Comparison of ENCODE assay signal across 8 cellular contexts in the genomic region with DNA sequence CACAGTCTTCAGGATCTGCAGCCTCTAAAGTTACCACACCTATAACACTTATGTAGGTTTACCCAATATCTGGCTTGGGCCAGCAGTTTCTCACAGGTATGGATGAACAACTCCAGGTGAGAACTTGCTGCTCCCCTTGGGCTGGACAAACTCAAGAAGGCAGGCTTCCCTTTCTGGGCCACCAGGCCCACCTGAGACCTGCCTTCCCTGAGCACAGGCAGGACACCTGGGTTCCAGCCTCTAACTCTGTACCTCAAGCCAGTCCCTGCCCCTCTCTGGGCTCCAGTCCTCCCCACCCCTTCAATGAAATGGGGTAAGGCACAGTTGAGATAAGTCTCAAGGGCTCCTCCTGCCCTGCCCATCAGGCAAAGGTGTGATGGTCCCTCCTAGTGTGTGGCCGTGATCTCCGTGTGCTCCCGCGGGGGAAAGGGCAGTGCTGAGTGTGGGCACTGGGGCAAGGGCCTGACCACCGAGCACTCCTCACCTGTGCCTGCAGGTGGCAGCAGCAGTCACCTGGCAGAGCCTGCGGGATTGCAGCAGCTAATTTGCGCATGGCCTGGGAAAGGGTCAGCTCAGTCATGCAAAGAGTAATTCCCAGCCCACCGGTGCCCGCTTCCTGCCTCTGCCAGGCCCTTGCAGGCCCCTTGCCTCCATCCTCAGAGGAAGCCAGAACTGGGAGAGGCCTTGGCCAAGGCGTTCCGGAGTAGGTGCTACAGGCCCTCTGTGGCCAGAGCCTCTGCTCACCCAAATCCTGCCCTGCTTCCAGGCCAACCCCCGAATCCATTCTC. TPM values are rescaled to one million over a fixed set of nuclear protein-coding genes. Genes with fewer than 3 reads are reported as not detected.
DNase-seq lines count a peak whose midpoint lies in the region; ATAC-seq and TF ChIP-seq lines count a peak whose summit lies in the region.

No MANE protein-coding gene starts in this region.

- WGBS in body of pancreas, 2 donors = 14 to 18% methylated on average over 7 to 12 of the region's 12 CpGs

- H3K4me2 ChIP-seq in OCI-LY3 (ENCODE audit: low read length) = no peak overlapping the region; the same call in 1 of the 2 replicates

- no peak overlapping the region for H3K27ac ChIP-seq in OCI-LY3 (ENCODE audit: low read length)
- H3K27ac ChIP-seq in body of pancreas = no peak overlapping the region

- peaks cover 4% of the 10 kb centered on the region; the same call in 1 of the 2 replicates for H3K9me3 ChIP-seq in OCI-LY3 (ENCODE audit: insufficient read depth, low read length)
- no peaks in the 10 kb centered on the region for H3K9me3 ChIP-seq in body of pancreas

- no peak overlapping the region for H3K9ac ChIP-seq in OCI-LY3 (ENCODE audit: low read length)

- TF ChIP-seq CTCF in OCI-LY3 (IDR thresholded peaks at IDR 0.05; ENCODE audit: low read depth, low read length) (peak; percentile 79), body of pancreas (IDR thresholded peaks at IDR 0.05) (peak; percentile 79 to 96 (median 92))

- H3K4me1 Mint-ChIP-seq in stimulated activated effector memory CD8-positive, alpha-beta T cell treated with anti-CD3 and anti-CD28 coated beads, Interleukin-12 subunit alpha, Interleukin-12 subunit beta, amount 100 ng/mL, for 72 hours = peaks cover 75% of the 10 kb centered on the region

- peak overlapping the region; percentile 54 for H3K4me3 Mint-ChIP-seq in stimulated activated effector memory CD8-positive, alpha-beta T cell treated with anti-CD3 and anti-CD28 coated beads, Interleukin-12 subunit alpha, Interleukin-12 subunit beta, amount 100 ng/mL, for 72 hours

- TF ChIP-seq POLR2A in body of pancreas (IDR thresholded peaks at IDR 0.05) = no peak

- H3K27me3 ChIP-seq in OCI-LY3 (ENCODE audit: low read depth, low read length) = peaks cover 64% of the 10 kb centered on the region
- no peaks in the 10 kb centered on the region for H3K27me3 ChIP-seq in body of pancreas

- H2AFZ ChIP-seq in OCI-LY3 (ENCODE audit: low read depth, low read length) = no peak overlapping the region

- H3K79me2 ChIP-seq in OCI-LY3 (ENCODE audit: low read length) = no peaks in the 10 kb centered on the region

- peak; percentile 45 for DNase-seq in COR-L47 (lab: John Stamatoyannopoulos, UW)
- DNase-seq in body of pancreas = peak; percentile 83 to 88 (median 86)
- peak; percentile 32 for DNase-seq in kidney glomerular epithelial cell (lab: John Stamatoyannopoulos, UW)
- DNase-seq in stimulated activated effector memory CD8-positive, alpha-beta T cell treated with anti-CD3 and anti-CD28 coated beads, Interleukin-12 subunit alpha, Interleukin-12 subunit beta, amount 100 ng/mL, for 72 hours (ENCODE audit: low spot score in 2 of 2) = no peak

- intact Hi-C loops in body of pancreas (cut with DNase I) = loop anchor here (2.0 kb wide), 1 partner anchor 49 kb away; no protein-coding TSS in a partner anchor

- ATAC-seq in GM21529 (IDR thresholded peaks at IDR 0.05; ENCODE audit: unreplicated experiment) (peak; percentile 41), body of pancreas (peak; percentile 94), HG03442 (IDR thresholded peaks at IDR 0.05; ENCODE audit: unreplicated experiment) (no peak), GM18519 (IDR thresholded peaks at IDR 0.05; ENCODE audit: low FRiP score, unreplicated experiment) (no peak)
- no peak for ATAC-seq in stimulated activated effector memory CD8-positive, alpha-beta T cell treated with anti-CD3 and anti-CD28 coated beads, Interleukin-12 subunit alpha, Interleukin-12 subunit beta, amount 100 ng/mL, for 72 hours

- H3K36me3 Mint-ChIP-seq in stimulated activated effector memory CD8-positive, alpha-beta T cell treated with anti-CD3 and anti-CD28 coated beads, Interleukin-12 subunit alpha, Interleukin-12 subunit beta, amount 100 ng/mL, for 72 hours = peaks cover 90% of the 10 kb centered on the region

- H4K20me1 ChIP-seq in OCI-LY3 (ENCODE audit: insufficient read depth, low read length) = no peaks in the 10 kb centered on the region

- H3K9me3 Mint-ChIP-seq in stimulated activated effector memory CD8-positive, alpha-beta T cell treated with anti-CD3 and anti-CD28 coated beads, Interleukin-12 subunit alpha, Interleukin-12 subunit beta, amount 100 ng/mL, for 72 hours = peaks cover 16% of the 10 kb centered on the region

- peaks cover 24% of the 10 kb centered on the region for H3K4me1 ChIP-seq in OCI-LY3 (ENCODE audit: low read length)
- H3K4me1 ChIP-seq in body of pancreas = peaks cover 35% of the 10 kb centered on the region

- no peaks in the 10 kb centered on the region for H3K36me3 ChIP-seq in OCI-LY3 (replicated peaks; ENCODE audit: low read depth, low read length)
- H3K36me3 ChIP-seq in body of pancreas (replicated peaks in 1 of 2; ENCODE audit: insufficient read depth in 1 of 2, low read depth in 2 of 2) = no peaks in the 10 kb centered on the region

- H3K4me3 ChIP-seq in OCI-LY3 (ENCODE audit: low read length) (no peak overlapping the region), body of pancreas (no peak overlapping the region)

- peak overlapping the region; percentile 92 for H3K27ac Mint-ChIP-seq in stimulated activated effector memory CD8-positive, alpha-beta T cell treated with anti-CD3 and anti-CD28 coated beads, Interleukin-12 subunit alpha, Interleukin-12 subunit beta, amount 100 ng/mL, for 72 hours

RNA-seq across cellular contexts. Expression of gene ADGRG1, which starts 28.2 kb away (rescaled TPM):
- total RNA-seq in body of pancreas = 10 to 100 TPM; 53.7 to 61.6 TPM

RNA-seq across cellular contexts. Expression of gene ADGRG5, which starts 57.8 kb away (rescaled TPM):
- total RNA-seq in body of pancreas = under 1 TPM; 0.78 to 0.99 TPM

Comparison
In these comparisons a context has a peak if more than half of its experiments do, and no peak if none do; other contexts are left out.
1. DNase-seq: peak in COR-L47 (single experiment), body of pancreas (4 of 4) and kidney glomerular epithelial cell (single experiment); none in stimulated activated effector memory CD8-positive, alpha-beta T cell treated with anti-CD3 and anti-CD28 coated beads, Interleukin-12 subunit alpha, Interleukin-12 subunit beta, amount 100 ng/mL, for 72 hours (0 of 2).
2. ATAC-seq: peak in GM21529 (single experiment) and body of pancreas (single experiment); none in stimulated activated effector memory CD8-positive, alpha-beta T cell treated with anti-CD3 and anti-CD28 coated beads, Interleukin-12 subunit alpha, Interleukin-12 subunit beta, amount 100 ng/mL, for 72 hours (single experiment), HG03442 (single experiment) and GM18519 (single experiment).